Comparison of ENCODE assay signal across 9 cellular contexts in the genomic region with DNA sequence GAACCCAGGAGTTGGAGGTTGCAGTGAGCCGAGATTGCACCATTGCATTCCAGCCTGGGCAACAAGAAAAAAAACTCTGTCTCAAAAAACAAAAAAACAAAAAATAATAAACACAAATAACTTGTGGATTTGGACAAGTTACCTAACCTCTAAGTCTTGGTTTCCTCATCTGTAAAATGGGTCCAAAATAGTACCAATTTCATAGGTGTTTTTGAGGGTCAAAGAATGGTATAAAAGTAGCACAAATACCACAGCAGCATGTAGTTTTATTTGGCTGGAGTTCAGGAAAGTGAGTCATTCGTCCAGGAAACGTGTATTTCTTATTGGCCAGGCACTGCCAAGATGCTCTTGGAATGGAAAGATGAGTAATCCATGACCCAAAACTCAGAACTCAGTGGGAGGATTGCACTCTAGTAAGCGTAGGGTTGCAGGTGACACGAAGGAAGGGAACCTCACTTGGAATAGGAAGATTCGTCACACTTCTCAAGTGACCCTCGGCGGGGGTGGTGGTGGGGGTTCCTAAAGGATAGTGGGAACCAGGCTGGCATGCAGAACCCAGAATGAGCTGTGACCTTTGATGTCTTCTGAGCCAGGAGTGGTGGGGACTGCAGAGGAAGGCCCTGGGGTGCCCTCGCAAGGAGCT. TPM values are rescaled to one million over a fixed set of nuclear protein-coding genes. Genes with fewer than 3 reads are reported as not detected.
DNase-seq lines count a peak whose midpoint lies in the region; ATAC-seq and TF ChIP-seq lines count a peak whose summit lies in the region.
"Had no signal": no experiment of that assay in that cellular context is flagged by ENCODE, and none has a peak within 500 bp of the region (broad histone marks: within the 10 kb centered on the region; RNA-seq: fewer than 3 reads in every experiment).

No MANE protein-coding gene starts in this region.

- H3K27me3 ChIP-seq in right cardiac atrium (ENCODE audit: control insufficient read depth, insufficient read depth) (no peaks in the 10 kb centered on the region), thoracic aorta (replicated peaks; ENCODE audit: insufficient read depth) (no peaks in the 10 kb centered on the region)
- no peaks in the 10 kb centered on the region for H3K27me3 ChIP-seq in effector memory CD4-positive, alpha-beta T cell (replicated peaks; ENCODE audit: control insufficient read depth, insufficient read depth, low read length, poor library complexity, severe bottlenecking)

- H3K4me1 Mint-ChIP-seq in activated naive CD4-positive, alpha-beta T cell treated with anti-CD3 and anti-CD28 coated beads for 36 hours (ENCODE audit: low read depth): peaks cover 40% of the 10 kb centered on the region
- H3K4me1 Mint-ChIP-seq in activated naive CD4-positive, alpha-beta T cell treated with anti-CD3 and anti-CD28 coated beads, Interleukin-2, amount 10 ng/mL, durations not matched to agents 7 days and 5 days: peaks cover 10% of the 10 kb centered on the region

- H3K4me1 ChIP-seq in right cardiac atrium (ENCODE audit: control insufficient read depth, insufficient read depth, low read length) (peaks cover 3% of the 10 kb centered on the region), thoracic aorta (ENCODE audit: control insufficient read depth in 1 of 2, low read depth in 2 of 2) (peaks cover 4 to 16% of the 10 kb centered on the region in 2 donors)
- peaks cover 2% of the 10 kb centered on the region for H3K4me1 ChIP-seq in effector memory CD4-positive, alpha-beta T cell (ENCODE audit: control insufficient read depth, insufficient read depth, low read length, poor library complexity, severe bottlenecking)

- WGBS in right cardiac atrium: 54% methylated on average over 9 of the region's 9 CpGs

- intact Hi-C loops in activated naive CD4-positive, alpha-beta T cell treated with anti-CD3 and anti-CD28 coated beads for 36 hours (cut with micrococcal nuclease): loop anchor here (2.0 to 5.0 kb wide), 2 partner anchors 25 to 424 kb away; a partner anchor contains a TSS
- intact Hi-C loops in right cardiac atrium (cut with DNase I): no loop called here

- peak overlapping the region; percentile 42 for H3K27ac ChIP-seq in VCaP
- no peak overlapping the region for H3K27ac ChIP-seq in right cardiac atrium (ENCODE audit: low read length)
- H3K27ac ChIP-seq in thoracic aorta: no peak overlapping the region
- no peak overlapping the region for H3K27ac ChIP-seq in effector memory CD4-positive, alpha-beta T cell (ENCODE audit: insufficient read depth, low read length, poor library complexity, severe bottlenecking)

- H3K9me3 ChIP-seq in right cardiac atrium (ENCODE audit: control insufficient read depth, low read length) (no peaks in the 10 kb centered on the region), thoracic aorta (no peaks in the 10 kb centered on the region)
- H3K9me3 ChIP-seq in effector memory CD4-positive, alpha-beta T cell (ENCODE audit: control insufficient read depth, low read length): no peaks in the 10 kb centered on the region

- H3K4me3 ChIP-seq in right cardiac atrium (ENCODE audit: low read length) (no peak overlapping the region), thoracic aorta (no peak overlapping the region)
- no peak overlapping the region for H3K4me3 ChIP-seq in effector memory CD4-positive, alpha-beta T cell (ENCODE audit: insufficient read depth, low read depth, low read length, poor library complexity, severe bottlenecking)

- no peaks in the 10 kb centered on the region for H3K36me3 ChIP-seq in thoracic aorta
- H3K36me3 ChIP-seq in effector memory CD4-positive, alpha-beta T cell (ENCODE audit: control insufficient read depth, insufficient read depth, low read length): no peaks in the 10 kb centered on the region

- H3K36me3 Mint-ChIP-seq in activated naive CD4-positive, alpha-beta T cell treated with anti-CD3 and anti-CD28 coated beads for 36 hours (ENCODE audit: low read depth): peaks cover 2% of the 10 kb centered on the region
- no peaks in the 10 kb centered on the region for H3K36me3 Mint-ChIP-seq in activated naive CD4-positive, alpha-beta T cell treated with anti-CD3 and anti-CD28 coated beads, Interleukin-2, amount 10 ng/mL, durations not matched to agents 7 days and 5 days

- H3K4me3 Mint-ChIP-seq in activated naive CD4-positive, alpha-beta T cell treated with anti-CD3 and anti-CD28 coated beads for 36 hours: no peak overlapping the region
- no peak overlapping the region for H3K4me3 Mint-ChIP-seq in activated naive CD4-positive, alpha-beta T cell treated with anti-CD3 and anti-CD28 coated beads, Interleukin-2, amount 10 ng/mL, durations not matched to agents 7 days and 5 days

- ATAC-seq in right cardiac atrium (peak; percentile 53 to 89), thoracic aorta (ENCODE audit: insufficient number of reproducible peaks, low FRiP score, low read depth) (peak; percentile 91)

- no peak overlapping the region for H3K27ac Mint-ChIP-seq in activated naive CD4-positive, alpha-beta T cell treated with anti-CD3 and anti-CD28 coated beads for 36 hours
- H3K27ac Mint-ChIP-seq in activated naive CD4-positive, alpha-beta T cell treated with anti-CD3 and anti-CD28 coated beads, Interleukin-2, amount 10 ng/mL, durations not matched to agents 7 days and 5 days: no peak overlapping the region

- DNase-seq in activated naive CD4-positive, alpha-beta T cell treated with anti-CD3 and anti-CD28 coated beads for 36 hours: peak; percentile 53
- DNase-seq in activated naive CD4-positive, alpha-beta T cell treated with anti-CD3 and anti-CD28 coated beads, Interleukin-2, amount 10 ng/mL, durations not matched to agents 7 days and 5 days: no peak
- no peak for DNase-seq in right cardiac atrium
- DNase-seq in thoracic aorta (ENCODE audit: low spot score): no peak
- no peak for DNase-seq in DMS114 treated with DMSO at 0.1 percent for 48 hours (lab: John Stamatoyannopoulos, UW; ENCODE audit: unreplicated experiment)
- no peak for DNase-seq in effector memory CD4-positive, alpha-beta T cell
- no peak for DNase-seq in islet precursor cell
- DNase-seq: NCI-H2081 treated with DMSO at 0.1 percent for 48 hours had no signal

- H3K27me3 Mint-ChIP-seq in activated naive CD4-positive, alpha-beta T cell treated with anti-CD3 and anti-CD28 coated beads for 36 hours (ENCODE audit: low read depth): peaks cover 4% of the 10 kb centered on the region
- peaks cover 31% of the 10 kb centered on the region for H3K27me3 Mint-ChIP-seq in activated naive CD4-positive, alpha-beta T cell treated with anti-CD3 and anti-CD28 coated beads, Interleukin-2, amount 10 ng/mL, durations not matched to agents 7 days and 5 days

- TF ChIP-seq CTCF in VCaP (conservative IDR thresholded peaks at IDR 0.05) (no peak), thoracic aorta (IDR thresholded peaks at IDR 0.05) (no peak)

- CTCF ChIA-PET in activated naive CD4-positive, alpha-beta T cell treated with anti-CD3 and anti-CD28 coated beads for 36 hours (lab: Charles Lee): interaction anchor here (1.3 kb wide), 1 partner anchor 9 kb away, joined by 3 read pairs; no protein-coding TSS in a partner anchor
- CTCF ChIA-PET in activated naive CD4-positive, alpha-beta T cell treated with anti-CD3 and anti-CD28 coated beads, Interleukin-2, amount 10 ng/mL, durations not matched to agents 7 days and 5 days (lab: Charles Lee): interaction anchor here (3.7 kb wide), 1 partner anchor 9 kb away, joined by 26 read pairs; no protein-coding TSS in a partner anchor

- no peaks in the 10 kb centered on the region for H3K9me3 Mint-ChIP-seq in activated naive CD4-positive, alpha-beta T cell treated with anti-CD3 and anti-CD28 coated beads for 36 hours
- H3K9me3 Mint-ChIP-seq in activated naive CD4-positive, alpha-beta T cell treated with anti-CD3 and anti-CD28 coated beads, Interleukin-2, amount 10 ng/mL, durations not matched to agents 7 days and 5 days: no peaks in the 10 kb centered on the region

RNA-seq across cellular contexts. Expression of a gene that starts 24.4 kb away (rescaled TPM):
- total RNA-seq in activated naive CD4-positive, alpha-beta T cell treated with anti-CD3 and anti-CD28 coated beads for 36 hours: under 1 TPM; 0.69 to 0.79 TPM
- 1 to 10 TPM; 2.5 to 5.7 (median 2.7) TPM for total RNA-seq in right cardiac atrium
- polyA plus RNA-seq in right cardiac atrium: 0.81 TPM
- 1 to 10 TPM in 1 of 2 donors, under 1 TPM in 1; 0.41 to 9.5 TPM for total RNA-seq in thoracic aorta
